ENCODE assay signal across 25 cellular contexts in the genomic region with DNA sequence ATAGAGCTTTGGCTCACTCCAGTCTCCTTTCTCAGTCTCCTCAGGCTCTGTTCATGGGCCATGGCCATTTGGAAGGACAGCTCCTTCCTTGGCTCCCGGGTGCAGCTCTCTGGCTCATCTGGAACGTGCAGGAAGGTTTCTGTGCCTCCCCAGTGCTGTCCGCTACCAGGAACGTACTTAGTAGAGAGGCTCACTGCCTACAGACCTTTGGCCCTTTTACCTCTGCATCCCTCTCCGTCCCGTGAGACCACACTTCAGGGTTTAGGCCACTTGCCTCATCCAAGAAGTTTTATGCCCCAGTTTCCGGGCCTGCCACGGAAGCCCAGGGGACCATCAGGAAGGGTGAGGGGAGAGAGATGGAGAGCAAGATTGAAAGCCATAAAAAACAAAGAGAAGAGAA. TPM values are rescaled to one million over a fixed set of nuclear protein-coding genes. Genes with fewer than 3 reads are reported as not detected.
"Had no signal": no experiment of that assay in that cellular context is flagged by ENCODE, and none has a peak within 500 bp of the region (broad histone marks: within the 10 kb centered on the region; RNA-seq: fewer than 3 reads in every experiment).

No MANE protein-coding gene starts in this region.

- H3K4me1 Mint-ChIP-seq: IgD-negative memory B cell had no signal

- H3K27me3 ChIP-seq: MG63 had no signal

- H3K36me3 ChIP-seq: MG63 had no signal

- H3K4me3 ChIP-seq: MG63 had no signal

- H3K27ac Mint-ChIP-seq: IgD-negative memory B cell had no signal

- DNase-seq: KBM-7; MG63; NCI-H1092; NCI-H187; NCI-H2029; NCI-H2081 treated with DMSO at 0.1 percent for 48 hours; NCI-H2171; NCI-H226; NCI-H446; NCI-H510A; NCI-H524 treated with DMSO at 0.1 percent for 48 hours; NCI-H69; NCI-H774; NK-92 treated with Interleukin-12 subunit alpha and Interleukin-12 subunit beta, amount 100 ng/mL, for 24 hours; PC-3; SHP77; SK-N-SH; SW 1271 had no signal

- H3K27me3 Mint-ChIP-seq: IgD-negative memory B cell had no signal

- H3K9me2 ChIP-seq: SK-N-SH had no signal

- H3K27ac ChIP-seq: RWPE1 had no signal

- ATAC-seq: Panc1, PC-3 had no signal

- H3K9ac ChIP-seq: SK-N-SH had no signal

- H3K9me3 ChIP-seq: MG63, SK-N-SH had no signal

- H3K4me2 ChIP-seq: SK-N-SH had no signal

- H3K4me3 Mint-ChIP-seq: IgD-negative memory B cell had no signal

RNA-seq across cellular contexts. Expression of a gene that starts 20.9 kb away (rescaled TPM):
- total RNA-seq: HT1080, LHCN-M2, OCI-LY7, PC-3, SK-MEL-5 had no signal
- polyA plus RNA-seq: IgD-negative memory B cell, SK-N-SH had no signal
